Comparison of ENCODE assay signal across 10 cellular contexts in the genomic region with DNA sequence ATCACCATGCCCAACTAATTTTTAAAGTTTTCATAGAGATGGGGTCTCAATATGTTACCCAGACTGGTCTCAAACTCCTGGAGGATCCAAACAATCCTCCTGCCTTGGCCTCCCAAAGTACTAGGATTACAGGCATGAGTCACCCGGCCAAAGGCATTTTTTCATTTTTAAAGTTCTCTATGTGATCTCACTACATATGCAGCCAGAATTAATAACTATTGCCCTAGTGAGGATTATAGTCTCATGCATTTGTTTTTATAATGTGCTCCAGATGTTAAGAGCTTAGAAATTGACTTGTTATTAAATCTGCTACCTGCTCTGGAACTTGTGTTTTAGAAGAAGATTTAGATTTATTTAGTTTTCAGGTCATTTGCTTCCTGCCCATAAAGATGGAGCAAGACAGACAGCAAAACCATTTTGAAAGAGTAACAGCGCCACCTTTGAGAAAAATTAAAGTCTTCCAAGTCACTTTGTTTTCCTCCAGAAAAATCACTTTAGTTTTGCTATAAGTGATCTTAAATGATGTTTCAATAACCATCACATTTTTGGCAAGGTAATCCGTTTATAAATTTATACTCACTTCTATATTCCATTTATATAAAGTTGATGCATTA.
DNase-seq lines count a peak whose midpoint lies in the region; ATAC-seq, FAIRE-seq and TF ChIP-seq lines count a peak whose summit lies in the region.
"Had no signal": no experiment of that assay in that cellular context is flagged by ENCODE, and none has a peak within 500 bp of the region (broad histone marks: within the 10 kb centered on the region; RNA-seq: fewer than 3 reads in every experiment).

No MANE protein-coding gene starts in this region.

- no peak for ATAC-seq in pancreas
- ATAC-seq: stimulated activated naive CD8-positive, alpha-beta T cell treated with anti-CD3 and anti-CD28 coated beads, Interleukin-15, amount 100 ng/mL, for 72 hours had no signal

- H3K27me3 ChIP-seq in pancreas (no peaks in the 10 kb centered on the region), esophagus muscularis mucosa (no peaks in the 10 kb centered on the region)

- peaks cover 0 to 9% (median 0%) of the 10 kb centered on the region in 3 donors for H3K36me3 ChIP-seq in pancreas
- H3K36me3 ChIP-seq in esophagus muscularis mucosa, result peaks cover 16 to 35% (median 24%) of the 10 kb centered on the region in 4 donors

- H3K27ac ChIP-seq in pancreas (no peak overlapping the region), esophagus muscularis mucosa (replicated peaks in 1 of 4) (no peak overlapping the region)

- WGBS in pancreas, 2 donors, result 89 to 91% methylated on average over 3 of the region's 3 CpGs
- WGBS in esophagus muscularis mucosa, result 86% methylated on average over 3 of the region's 3 CpGs

- H3K4me1 ChIP-seq in pancreas (no peaks in the 10 kb centered on the region), esophagus muscularis mucosa (no peaks in the 10 kb centered on the region)

- intact Hi-C loops in pancreas (cut with DNase I), result no loop called here
- intact Hi-C loops in esophagus muscularis mucosa (cut with DNase I), result no loop called here

- TF ChIP-seq POLR2A in esophagus muscularis mucosa (IDR thresholded peaks at IDR 0.05; ENCODE audit: low read depth), result no peak

- TF ChIP-seq EP300 in esophagus muscularis mucosa (IDR thresholded peaks at IDR 0.05), result no peak

- FAIRE-seq in A204.1 (lab: Jason Lieb, UNC) (peak; percentile 27), G401.6 (lab: Jason Lieb, UNC) (peak; percentile 69), pancreas (lab: Jason Lieb, UNC) (no peak)

- DNase-seq in NCI-H2081 treated with DMSO at 0.1 percent for 48 hours (lab: John Stamatoyannopoulos, UW) (peak; percentile 5), choroid plexus epithelial cell (ENCODE audit: low read depth) (peak; percentile 39), nucleus accumbens (lab: John Stamatoyannopoulos, UW) (no peak), pancreas (no peak), esophagus muscularis mucosa (ENCODE audit: extremely low spot score) (no peak), hepatic stellate cell (ENCODE audit: low spot score) (no peak)
- DNase-seq: stimulated activated CD4-positive, alpha-beta T cell treated with anti-CD3 and anti-CD28 coated beads, Interleukin-1b, Interleukin-23, amount 100 ng/mL, for 48 hours; stimulated activated naive CD8-positive, alpha-beta T cell treated with anti-CD3 and anti-CD28 coated beads, Interleukin-15, amount 100 ng/mL, for 72 hours had no signal

- no peak overlapping the region for H3K4me3 ChIP-seq in choroid plexus epithelial cell (ENCODE audit: low read depth, low read length)
- H3K4me3 ChIP-seq in pancreas, result no peak overlapping the region
- H3K4me3 ChIP-seq in esophagus muscularis mucosa, result no peak overlapping the region

- H3K9me3 ChIP-seq in pancreas, result no peaks in the 10 kb centered on the region
- no peaks in the 10 kb centered on the region for H3K9me3 ChIP-seq in esophagus muscularis mucosa

- TF ChIP-seq CTCF in choroid plexus epithelial cell (conservative IDR thresholded peaks at IDR 0.05; ENCODE audit: low read depth, low read length) (peak; percentile 15), pancreas (IDR thresholded peaks at IDR 0.05) (no peak), esophagus muscularis mucosa (IDR thresholded peaks at IDR 0.05) (no peak)

Comparison
In these comparisons a context has a peak if more than half of its experiments do, and no peak if none do; other contexts are left out.
1. DNase-seq: peak in NCI-H2081 treated with DMSO at 0.1 percent for 48 hours (single experiment) and choroid plexus epithelial cell (single experiment); none in nucleus accumbens (0 of 56), pancreas (0 of 6), esophagus muscularis mucosa (single experiment) and hepatic stellate cell (single experiment).